In genomic region chr9:6354072-6354686, GRCh38 we compare ENCODE assay signal across 9 cellular contexts. TPM values are rescaled to one million over a fixed set of nuclear protein-coding genes. Genes with fewer than 3 reads are reported as not detected.
DNase-seq lines count a peak whose midpoint lies in the region; ATAC-seq and TF ChIP-seq lines count a peak whose summit lies in the region.
"Had no signal": no experiment of that assay in that cellular context is flagged by ENCODE, and none has a peak within 500 bp of the region (broad histone marks: within the 10 kb centered on the region; RNA-seq: fewer than 3 reads in every experiment).

No MANE protein-coding gene starts in this region.

- H3K4me1 ChIP-seq in PC-3 (ENCODE audit: insufficient read depth, low read length), result peaks cover 21% of the 10 kb centered on the region

- TF ChIP-seq EP300 in Ishikawa (IDR thresholded peaks at IDR 0.05; ENCODE audit: borderline replicate concordance), result no peak

- no peak overlapping the region for H3K9ac ChIP-seq in PC-3 (ENCODE audit: low read length)

- no peak overlapping the region for H2AFZ ChIP-seq in PC-3 (ENCODE audit: low read length)

- H3K4me1 Mint-ChIP-seq in brain, result peaks cover 6% of the 10 kb centered on the region
- no peaks in the 10 kb centered on the region for H3K4me1 Mint-ChIP-seq in immature natural killer cell

- no peak overlapping the region for H3K27ac ChIP-seq in PC-3 (ENCODE audit: low read length)

- peak; percentile 88 for TF ChIP-seq RAD21 in Ishikawa (IDR thresholded peaks at IDR 0.05; ENCODE audit: low read depth)

- BruUV-seq in PC-3 (replicated peaks; lab: Mats Ljungman, UMichigan), result no TSS peak

- DNase-seq in activated CD4-positive, alpha-beta T cell treated with anti-CD3 and anti-CD28 coated beads for 4 hours, result peak; percentile 14 to 29
- no peak for DNase-seq in activated CD4-positive, alpha-beta T cell treated with anti-CD3 and anti-CD28 coated beads, Interleukin-2, amount 50 U/mL, for 4 hours
- DNase-seq in PC-3 (peak; percentile 54), immature natural killer cell (peak; percentile 47 to 54 (median 53))
- peak; percentile 0 to 16 for DNase-seq in stimulated activated CD8-positive, alpha-beta memory T cell treated with anti-CD3 and anti-CD28 coated beads, Interleukin-7, amount 100 ng/mL, for 4 hours (ENCODE audit: low read depth in 2 of 2)

- H3K79me2 ChIP-seq in PC-3 (ENCODE audit: low read length), result no peaks in the 10 kb centered on the region

- no peaks in the 10 kb centered on the region for H4K20me1 ChIP-seq in PC-3 (ENCODE audit: low read length)

- no peak overlapping the region for H3K4me2 ChIP-seq in PC-3 (ENCODE audit: low read length)

- CTCF ChIA-PET in PC-3 (lab: Charles Lee), result no interaction called here

- intact Hi-C loops in PC-3 (cut with micrococcal nuclease), result loop anchor here (1.0 to 5.0 kb wide), 2 partner anchors 138 to 214 kb away; no protein-coding TSS in a partner anchor

- H3K9me3 ChIP-seq in PC-3 (ENCODE audit: low read length), result no peaks in the 10 kb centered on the region

- H3K27ac Mint-ChIP-seq in brain (no peak overlapping the region), immature natural killer cell (peak overlapping the region in 1 of 6 donors; percentile 21)

- no peaks in the 10 kb centered on the region for H3K9me3 Mint-ChIP-seq in brain
- H3K9me3 Mint-ChIP-seq in immature natural killer cell, result no peaks in the 10 kb centered on the region

- peaks cover 15% of the 10 kb centered on the region for H3K27me3 Mint-ChIP-seq in brain
- peaks cover 2 to 4% (median 2%) of the 10 kb centered on the region in 3 donors for H3K27me3 Mint-ChIP-seq in immature natural killer cell (ENCODE audit: low read depth in 3 of 3)

- H3F3A ChIP-seq in PC-3 (ENCODE audit: low read length, unreplicated experiment), result no peaks in the 10 kb centered on the region

- no peak overlapping the region for H3K4me3 Mint-ChIP-seq in brain
- no peak overlapping the region for H3K4me3 Mint-ChIP-seq in immature natural killer cell

- peak; percentile 73 for TF ChIP-seq CTCF in PC-3 (conservative IDR thresholded peaks at IDR 0.05; ENCODE audit: low read depth, low read length)
- peak; percentile 63 to 76 for TF ChIP-seq CTCF in brain (conservative IDR thresholded peaks at IDR 0.05)

- no peaks in the 10 kb centered on the region for H3K9me2 ChIP-seq in PC-3 (replicated peaks; ENCODE audit: low read length)

- no peaks in the 10 kb centered on the region for H3K36me3 Mint-ChIP-seq in brain
- no peaks in the 10 kb centered on the region for H3K36me3 Mint-ChIP-seq in immature natural killer cell

- H3K27me3 ChIP-seq in PC-3 (ENCODE audit: low read length), result no peaks in the 10 kb centered on the region

- no peaks in the 10 kb centered on the region for H3K36me3 ChIP-seq in PC-3 (ENCODE audit: low read depth, low read length)

- POLR2A ChIA-PET in PC-3 (lab: Charles Lee; ENCODE audit: unreplicated experiment), result no interaction called here

- H3K4me3 ChIP-seq in PC-3 (ENCODE audit: low read length), result no peak overlapping the region

- ATAC-seq in GM21528 (IDR thresholded peaks at IDR 0.05; ENCODE audit: low FRiP score, unreplicated experiment) (peak; percentile 85), PC-3 (peak; percentile 85)

TF ChIP-seq in Ishikawa, 13 proteins besides CTCF, POLR2A, EP300 and RAD21:
- TF ChIP-seq CEBPB (IDR thresholded peaks at IDR 0.05) (no peak), TEAD4 (IDR thresholded peaks at IDR 0.05) (no peak), REST (IDR thresholded peaks at IDR 0.05; ENCODE audit: low read depth) (no peak), TAF1 (IDR thresholded peaks at IDR 0.05; ENCODE audit: low read depth) (no peak), MAX (IDR thresholded peaks at IDR 0.05) (no peak), USF1 (IDR thresholded peaks at IDR 0.05) (no peak), CREB1 (IDR thresholded peaks at IDR 0.05; ENCODE audit: low read depth) (no peak), EGR1 (IDR thresholded peaks at IDR 0.05) (no peak)

RNA-seq across cellular contexts. Expression of gene TPD52L3, which starts 26.0 kb away (rescaled TPM):
- total RNA-seq in PC-3 (2014; rRNA removed), result not detected in 2 replicates
- polyA plus RNA-seq in brain (ENCODE audit: insufficient read depth, low read depth, low replicate concordance) (not detected), immature natural killer cell (not detected)
- total RNA-seq: mononuclear cell had no signal

RNA-seq across cellular contexts. Expression of gene UHRF2, which starts 58.8 kb away (rescaled TPM):
- 30.8 and 31.3 TPM in 2 replicates for total RNA-seq in PC-3 (2014; rRNA removed)
- polyA plus RNA-seq in brain (ENCODE audit: insufficient read depth, low read depth, low replicate concordance) (26.7 TPM), immature natural killer cell (10 to 100 TPM; 10.8 to 15.9 (median 11.6) TPM)

Comparison
In these comparisons a context has a peak if more than half of its experiments do, and no peak if none do; other contexts are left out.
1. DNase-seq: peak in activated CD4-positive, alpha-beta T cell treated with anti-CD3 and anti-CD28 coated beads for 4 hours (2 of 2), PC-3 (single experiment), immature natural killer cell (3 of 3) and stimulated activated CD8-positive, alpha-beta memory T cell treated with anti-CD3 and anti-CD28 coated beads, Interleukin-7, amount 100 ng/mL, for 4 hours (2 of 2); none in activated CD4-positive, alpha-beta T cell treated with anti-CD3 and anti-CD28 coated beads, Interleukin-2, amount 50 U/mL, for 4 hours (0 of 2).